Comparison of ENCODE assay signal across 19 cellular contexts in genomic region chr10:32237644-32238345, GRCh38.
DNase-seq lines count a peak whose midpoint lies in the region; TF ChIP-seq lines count a peak whose summit lies in the region.
"Had no signal": no experiment of that assay in that cellular context is flagged by ENCODE, and none has a peak within 500 bp of the region (broad histone marks: within the 10 kb centered on the region; RNA-seq: fewer than 3 reads in every experiment).

No MANE protein-coding gene starts in this region.

- H3K27me3 ChIP-seq in MG63: no peaks in the 10 kb centered on the region
- H3K27me3 ChIP-seq: right atrium auricular region, testis had no signal

- H3K27ac ChIP-seq in epithelial cell of prostate: peak overlapping the region; percentile 31
- H3K27ac ChIP-seq: right atrium auricular region, testis had no signal

- H3K36me3 ChIP-seq in MG63: no peaks in the 10 kb centered on the region
- H3K36me3 ChIP-seq: HAP-1, right atrium auricular region had no signal

- H3K9me3 ChIP-seq in MG63: no peaks in the 10 kb centered on the region; the same call in 1 of the 2 replicates
- H3K9me3 ChIP-seq: HAP-1, right atrium auricular region, testis had no signal

- POLR2A ChIA-PET in HEK293T (lab: Yijun Ruan, JAX): no interaction called here

- no peak overlapping the region for H3K4me3 ChIP-seq in MG63
- H3K4me3 ChIP-seq: HAP-1, right atrium auricular region, testis had no signal

- peak; percentile 85 for DNase-seq in EL
- peak; percentile 69 for DNase-seq in MG63
- no peak for DNase-seq in epithelial cell of prostate (ENCODE audit: low read depth, low spot score)
- DNase-seq in renal cortical epithelial cell (ENCODE audit: low read depth): peak; percentile 32
- DNase-seq in NCI-H524 (lab: John Stamatoyannopoulos, UW): no peak
- no peak for DNase-seq in cerebellum (ENCODE audit: low spot score)
- no peak for DNase-seq in stimulated activated naive CD4-positive, alpha-beta T cell (lab: John Stamatoyannopoulos, UW)
- no peak for DNase-seq in HEK293T (ENCODE audit: extremely low spot score)
- DNase-seq: activated CD4-positive, alpha-beta T cell treated with anti-CD3 and anti-CD28 coated beads for 1 hour; activated CD8-positive, alpha-beta memory T cell treated with anti-CD3 and anti-CD28 coated beads, Interleukin-2, amount 50 U/mL, for 4 hours; activated naive CD4-positive, alpha-beta T cell treated with anti-CD3 and anti-CD28 coated beads, Interleukin-2, amount 10 ng/mL, durations not matched to agents 7 days and 5 days; CD4-positive, CD25-positive, alpha-beta regulatory T cell; head of caudate nucleus; NCI-H345; SHP77 treated with DMSO at 0.1 percent for 48 hours; stimulated activated CD4-positive, alpha-beta T cell treated with anti-CD3 and anti-CD28 coated beads, Interleukin-1b, Interleukin-23, amount 100 ng/mL, for 48 hours; testis had no signal

- CTCF ChIA-PET in HEK293T (lab: Yijun Ruan, JAX): no interaction called here

TF ChIP-seq in HEK293T, 16 proteins besides CTCF, POLR2A, EP300 and RAD21:
- TF ChIP-seq FOXA1 (IDR thresholded peaks at IDR 0.05) (no peak), NFRKB (IDR thresholded peaks at IDR 0.05) (no peak), HDGF (IDR thresholded peaks at IDR 0.05; ENCODE audit: borderline replicate concordance) (no peak), TARDBP (IDR thresholded peaks at IDR 0.05) (no peak), ARNT (IDR thresholded peaks at IDR 0.05) (no peak), SP1 (IDR thresholded peaks at IDR 0.05) (no peak), PKNOX1 (IDR thresholded peaks at IDR 0.05) (no peak), FOXM1 (IDR thresholded peaks at IDR 0.05; ENCODE audit: borderline replicate concordance) (no peak), BHLHE40 (IDR thresholded peaks at IDR 0.05; ENCODE audit: borderline replicate concordance) (no peak), SUZ12 (IDR thresholded peaks at IDR 0.05) (no peak), FOXK2 (IDR thresholded peaks at IDR 0.05) (no peak), L3MBTL2 (conservative IDR thresholded peaks at IDR 0.05) (no peak), ZNF384 (IDR thresholded peaks at IDR 0.05) (no peak), ELF4 (IDR thresholded peaks at IDR 0.05) (no peak), CTBP1 (IDR thresholded peaks at IDR 0.05; ENCODE audit: borderline replicate concordance) (no peak), LEF1 (IDR thresholded peaks at IDR 0.05; ENCODE audit: borderline replicate concordance) (no peak)

Comparison
In these comparisons a context has a peak if more than half of its experiments do, and no peak if none do; other contexts are left out.
1. DNase-seq: peak in EL (single experiment), MG63 (single experiment) and renal cortical epithelial cell (single experiment); none in epithelial cell of prostate (single experiment), NCI-H524 (0 of 2), cerebellum (single experiment), stimulated activated naive CD4-positive, alpha-beta T cell (0 of 6) and HEK293T (single experiment).